In the genomic region with DNA sequence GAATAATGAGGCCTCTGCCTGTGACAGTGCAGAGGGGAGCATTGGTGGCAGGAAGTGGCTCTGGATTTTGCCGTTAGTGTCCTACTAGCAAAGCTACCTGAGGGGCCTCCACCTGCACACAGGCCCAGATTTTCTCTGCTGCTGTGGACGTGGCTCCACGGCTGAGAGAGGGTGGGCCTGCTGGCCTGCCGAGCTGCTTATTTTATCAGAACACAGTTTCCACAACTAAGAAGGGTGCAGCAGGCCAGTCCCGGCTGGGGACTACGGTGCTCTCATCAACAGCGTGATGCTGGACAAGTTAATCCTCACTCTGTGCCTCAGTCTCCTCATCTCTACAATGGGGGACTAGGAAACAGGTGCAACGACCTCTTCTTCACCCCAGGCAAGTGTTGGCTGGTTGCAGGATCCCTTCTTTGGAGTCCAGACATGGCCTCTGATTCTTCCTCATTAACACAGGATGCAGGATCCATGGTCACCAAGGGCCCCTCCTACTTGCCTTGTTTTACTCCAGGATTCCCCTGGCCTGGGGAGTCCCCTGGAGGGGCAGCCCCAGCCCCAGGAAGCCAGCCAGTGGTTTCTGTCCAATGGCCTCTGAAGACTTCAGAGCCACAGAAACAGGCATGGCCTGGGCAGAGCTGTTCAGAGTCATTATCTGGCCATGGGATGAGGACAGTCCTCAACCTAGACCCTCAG, we compare ENCODE assay signal across 17 cellular contexts. TPM values are rescaled to one million over a fixed set of nuclear protein-coding genes. Genes with fewer than 3 reads are reported as not detected.
A peak's percentile ranks its signal among the peaks of the same experiment; 100 is the strongest.
DNase-seq lines count a peak whose midpoint lies in the region; ATAC-seq and TF ChIP-seq lines count a peak whose summit lies in the region.
"Had no signal": no experiment of that assay in that cellular context is flagged by ENCODE, and none has a peak within 500 bp of the region (broad histone marks: within the 10 kb centered on the region; RNA-seq: fewer than 3 reads in every experiment).

No MANE protein-coding gene starts in this region.

- POLR2A ChIA-PET in HEK293T (lab: Yijun Ruan, JAX): no interaction called here

- H3K4me1 Mint-ChIP-seq in activated naive CD4-positive, alpha-beta T cell treated with anti-CD3 and anti-CD28 coated beads for 36 hours (ENCODE audit: low read depth): no peaks in the 10 kb centered on the region
- H3K4me1 Mint-ChIP-seq in activated T-helper 17 cell treated with anti-CD3 and anti-CD28 coated beads, Interleukin-2, amount 50 U/mL, for 72 hours: no peaks in the 10 kb centered on the region
- peaks cover 26% of the 10 kb centered on the region for H3K4me1 Mint-ChIP-seq in neural crest cell
- H3K4me1 Mint-ChIP-seq: B cell had no signal

- no peaks in the 10 kb centered on the region for H3K9me3 Mint-ChIP-seq in activated naive CD4-positive, alpha-beta T cell treated with anti-CD3 and anti-CD28 coated beads for 36 hours
- no peaks in the 10 kb centered on the region for H3K9me3 Mint-ChIP-seq in activated T-helper 17 cell treated with anti-CD3 and anti-CD28 coated beads, Interleukin-2, amount 50 U/mL, for 72 hours
- no peaks in the 10 kb centered on the region for H3K9me3 Mint-ChIP-seq in neural crest cell
- H3K9me3 Mint-ChIP-seq: CD8-positive, alpha-beta T cell; H9 had no signal

- H3K27ac Mint-ChIP-seq in activated naive CD4-positive, alpha-beta T cell treated with anti-CD3 and anti-CD28 coated beads for 36 hours: no peak overlapping the region
- H3K27ac Mint-ChIP-seq in activated T-helper 17 cell treated with anti-CD3 and anti-CD28 coated beads, Interleukin-2, amount 50 U/mL, for 72 hours: no peak overlapping the region
- H3K27ac Mint-ChIP-seq in neural crest cell (ENCODE audit: unreplicated experiment): peak overlapping the region; percentile 91
- H3K27ac Mint-ChIP-seq: B cell; CD8-positive, alpha-beta T cell; H9 had no signal

- ATAC-seq in activated T-helper 17 cell treated with anti-CD3 and anti-CD28 coated beads, Interleukin-2, amount 50 U/mL, for 72 hours (replicated peaks): peak; percentile 46
- ATAC-seq: CD8-positive, alpha-beta T cell had no signal

- DNase-seq in activated naive CD4-positive, alpha-beta T cell treated with anti-CD3 and anti-CD28 coated beads for 36 hours: peak; percentile 15
- no peak for DNase-seq in activated naive CD4-positive, alpha-beta T cell (lab: John Stamatoyannopoulos, UW)
- DNase-seq in neural crest cell (ENCODE audit: low read depth, low spot score): no peak
- no peak for DNase-seq in HEK293T (ENCODE audit: extremely low spot score)
- DNase-seq in COLO829 (ENCODE audit: low spot score): no peak
- DNase-seq: CD8-positive, alpha-beta T cell; COR-L47; DMS 273 treated with DMSO at 0.1 percent for 48 hours; DMS53; DND-41; EL; H9 had no signal

- no peak overlapping the region for H3K4me3 Mint-ChIP-seq in activated naive CD4-positive, alpha-beta T cell treated with anti-CD3 and anti-CD28 coated beads for 36 hours
- H3K4me3 Mint-ChIP-seq in activated T-helper 17 cell treated with anti-CD3 and anti-CD28 coated beads, Interleukin-2, amount 50 U/mL, for 72 hours: no peak overlapping the region
- peak overlapping the region; percentile 34 for H3K4me3 Mint-ChIP-seq in neural crest cell
- H3K4me3 Mint-ChIP-seq: B cell; CD8-positive, alpha-beta T cell; H9 had no signal

- no peaks in the 10 kb centered on the region for H3K27me3 Mint-ChIP-seq in activated naive CD4-positive, alpha-beta T cell treated with anti-CD3 and anti-CD28 coated beads for 36 hours (ENCODE audit: low read depth)
- peaks cover 3% of the 10 kb centered on the region for H3K27me3 Mint-ChIP-seq in activated T-helper 17 cell treated with anti-CD3 and anti-CD28 coated beads, Interleukin-2, amount 50 U/mL, for 72 hours
- H3K27me3 Mint-ChIP-seq in neural crest cell (ENCODE audit: low read depth): peaks cover 5% of the 10 kb centered on the region
- H3K27me3 Mint-ChIP-seq: B cell had no signal

- TF ChIP-seq CTCF in neural crest cell (conservative IDR thresholded peaks at IDR 0.05): no peak

- intact Hi-C loops in activated naive CD4-positive, alpha-beta T cell treated with anti-CD3 and anti-CD28 coated beads for 36 hours (cut with micrococcal nuclease): no loop called here

- peaks cover 1% of the 10 kb centered on the region for H3K36me3 Mint-ChIP-seq in activated naive CD4-positive, alpha-beta T cell treated with anti-CD3 and anti-CD28 coated beads for 36 hours (ENCODE audit: low read depth)
- peaks cover 8% of the 10 kb centered on the region for H3K36me3 Mint-ChIP-seq in activated T-helper 17 cell treated with anti-CD3 and anti-CD28 coated beads, Interleukin-2, amount 50 U/mL, for 72 hours (ENCODE audit: low read depth)
- no peaks in the 10 kb centered on the region for H3K36me3 Mint-ChIP-seq in neural crest cell (ENCODE audit: low read depth)
- H3K36me3 Mint-ChIP-seq: CD8-positive, alpha-beta T cell had no signal

- CTCF ChIA-PET in activated naive CD4-positive, alpha-beta T cell treated with anti-CD3 and anti-CD28 coated beads for 36 hours (lab: Charles Lee): interaction anchor here (1.2 to 1.5 kb wide), 3 partner anchors 10 to 98 kb away, joined by 3 to 5 read pairs (median 3); no protein-coding TSS in a partner anchor
- CTCF ChIA-PET in HEK293T (lab: Yijun Ruan, JAX): no interaction called here

TF ChIP-seq in HEK293T, 16 proteins besides CTCF, POLR2A, EP300 and RAD21:
- TF ChIP-seq L3MBTL2 (conservative IDR thresholded peaks at IDR 0.05) (no peak), HDGF (IDR thresholded peaks at IDR 0.05; ENCODE audit: borderline replicate concordance) (no peak), ELF4 (IDR thresholded peaks at IDR 0.05) (no peak), FOXK2 (IDR thresholded peaks at IDR 0.05) (no peak), ZNF384 (IDR thresholded peaks at IDR 0.05) (no peak), CTBP1 (IDR thresholded peaks at IDR 0.05; ENCODE audit: borderline replicate concordance) (no peak), FOXM1 (IDR thresholded peaks at IDR 0.05; ENCODE audit: borderline replicate concordance) (no peak), NFRKB (IDR thresholded peaks at IDR 0.05) (no peak), FOXA1 (IDR thresholded peaks at IDR 0.05) (no peak), SP1 (IDR thresholded peaks at IDR 0.05) (no peak), SUZ12 (IDR thresholded peaks at IDR 0.05) (no peak), TARDBP (IDR thresholded peaks at IDR 0.05) (no peak), ARNT (IDR thresholded peaks at IDR 0.05) (no peak), LEF1 (IDR thresholded peaks at IDR 0.05; ENCODE audit: borderline replicate concordance) (no peak), BHLHE40 (IDR thresholded peaks at IDR 0.05; ENCODE audit: borderline replicate concordance) (no peak)
- TF ChIP-seq, protein P1, sequence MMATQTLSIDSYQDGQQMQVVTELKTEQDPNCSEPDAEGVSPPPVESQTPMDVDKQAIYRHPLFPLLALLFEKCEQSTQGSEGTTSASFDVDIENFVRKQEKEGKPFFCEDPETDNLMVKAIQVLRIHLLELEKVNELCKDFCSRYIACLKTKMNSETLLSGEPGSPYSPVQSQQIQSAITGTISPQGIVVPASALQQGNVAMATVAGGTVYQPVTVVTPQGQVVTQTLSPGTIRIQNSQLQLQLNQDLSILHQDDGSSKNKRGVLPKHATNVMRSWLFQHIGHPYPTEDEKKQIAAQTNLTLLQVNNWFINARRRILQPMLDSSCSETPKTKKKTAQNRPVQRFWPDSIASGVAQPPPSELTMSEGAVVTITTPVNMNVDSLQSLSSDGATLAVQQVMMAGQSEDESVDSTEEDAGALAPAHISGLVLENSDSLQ (IDR thresholded peaks at IDR 0.05): no peak

RNA-seq across cellular contexts. Expression of a gene that starts 3.3 kb away (rescaled TPM):
- not detected for total RNA-seq in activated naive CD4-positive, alpha-beta T cell treated with anti-CD3 and anti-CD28 coated beads for 36 hours
- not detected for total RNA-seq in activated T-helper 17 cell treated with anti-CD3 and anti-CD28 coated beads, Interleukin-2, amount 50 U/mL, for 72 hours
- 13.4 and 14.7 TPM in 2 replicates for total RNA-seq in neural crest cell
- total RNA-seq: A172; B cell; CD8-positive, alpha-beta T cell; G401; H1; H9 had no signal

RNA-seq across cellular contexts. Expression of a gene that starts 45.9 kb away (rescaled TPM):
- 1 to 10 TPM; 2.4 to 2.5 TPM for total RNA-seq in activated naive CD4-positive, alpha-beta T cell treated with anti-CD3 and anti-CD28 coated beads for 36 hours
- total RNA-seq in activated T-helper 17 cell treated with anti-CD3 and anti-CD28 coated beads, Interleukin-2, amount 50 U/mL, for 72 hours: 10 to 100 TPM; 48.5 to 68.7 TPM
- 3.0 and 3.5 TPM in 2 replicates for total RNA-seq in neural crest cell
- total RNA-seq: A172 had no signal

Comparison
In these comparisons a context has a peak if more than half of its experiments do, and no peak if none do; other contexts are left out.
1. RNA of a gene that starts 3.3 kb away (total RNA-seq): 13.4 to 14.7 TPM in neural crest cell; not detected in activated naive CD4-positive, alpha-beta T cell treated with anti-CD3 and anti-CD28 coated beads for 36 hours and not detected in activated T-helper 17 cell treated with anti-CD3 and anti-CD28 coated beads, Interleukin-2, amount 50 U/mL, for 72 hours; every median in the first group is over 10 times any median in the second.
2. RNA of a gene that starts 45.9 kb away (total RNA-seq): 48.5 to 68.7 TPM in activated T-helper 17 cell treated with anti-CD3 and anti-CD28 coated beads, Interleukin-2, amount 50 U/mL, for 72 hours; 3.0 to 3.5 TPM in neural crest cell and 2.4 to 2.5 TPM in activated naive CD4-positive, alpha-beta T cell treated with anti-CD3 and anti-CD28 coated beads for 36 hours; every median in the first group is over 10 times any median in the second.